In genomic region chr1:161165742-161166668, GRCh38 we compare ENCODE assay signal across 1 cellular context.
TF ChIP-seq lines count a peak whose summit lies in the region.

Gene PPOX, plus strand, starts transcription at chr1:161166426. Its CDS starts 422 bp downstream, at chr1:161166848.

TF ChIP-seq in HepG2, 621 proteins besides CTCF, POLR2A, EP300 and RAD21 (continued from another document and continues in another):
- TF ChIP-seq, protein P1, sequence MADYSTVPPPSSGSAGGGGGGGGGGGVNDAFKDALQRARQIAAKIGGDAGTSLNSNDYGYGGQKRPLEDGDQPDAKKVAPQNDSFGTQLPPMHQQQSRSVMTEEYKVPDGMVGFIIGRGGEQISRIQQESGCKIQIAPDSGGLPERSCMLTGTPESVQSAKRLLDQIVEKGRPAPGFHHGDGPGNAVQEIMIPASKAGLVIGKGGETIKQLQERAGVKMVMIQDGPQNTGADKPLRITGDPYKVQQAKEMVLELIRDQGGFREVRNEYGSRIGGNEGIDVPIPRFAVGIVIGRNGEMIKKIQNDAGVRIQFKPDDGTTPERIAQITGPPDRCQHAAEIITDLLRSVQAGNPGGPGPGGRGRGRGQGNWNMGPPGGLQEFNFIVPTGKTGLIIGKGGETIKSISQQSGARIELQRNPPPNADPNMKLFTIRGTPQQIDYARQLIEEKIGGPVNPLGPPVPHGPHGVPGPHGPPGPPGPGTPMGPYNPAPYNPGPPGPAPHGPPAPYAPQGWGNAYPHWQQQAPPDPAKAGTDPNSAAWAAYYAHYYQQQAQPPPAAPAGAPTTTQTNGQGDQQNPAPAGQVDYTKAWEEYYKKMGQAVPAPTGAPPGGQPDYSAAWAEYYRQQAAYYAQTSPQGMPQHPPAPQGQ (CRISPR knock-in tag; IDR thresholded peaks at IDR 0.05; ENCODE audit: borderline replicate concordance) = no peak
- no peak for TF ChIP-seq ZNF260 (CRISPR knock-in tag; IDR thresholded peaks at IDR 0.05; ENCODE audit: borderline replicate concordance, low read depth)
- TF ChIP-seq CREM (IDR thresholded peaks at IDR 0.05) = peak; percentile 78
- no peak for TF ChIP-seq CREM (CRISPR knock-in tag; IDR thresholded peaks at IDR 0.05)
- TF ChIP-seq NR0B2 (CRISPR knock-in tag; IDR thresholded peaks at IDR 0.05) = no peak
- TF ChIP-seq, protein P2, sequence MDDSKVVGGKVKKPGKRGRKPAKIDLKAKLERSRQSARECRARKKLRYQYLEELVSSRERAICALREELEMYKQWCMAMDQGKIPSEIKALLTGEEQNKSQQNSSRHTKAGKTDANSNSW (CRISPR knock-in tag; IDR thresholded peaks at IDR 0.05; ENCODE audit: borderline replicate concordance) = no peak
- no peak for TF ChIP-seq ZNF777 (CRISPR knock-in tag; IDR thresholded peaks at IDR 0.05)
- no peak for TF ChIP-seq U2AF1 (optimal IDR thresholded peaks at IDR 0.05; ENCODE audit: low read depth, low read length)
- no peak for TF ChIP-seq TSC22D2 (CRISPR knock-in tag; IDR thresholded peaks at IDR 0.05; ENCODE audit: borderline replicate concordance)
- TF ChIP-seq SYNCRIP (IDR thresholded peaks at IDR 0.05; ENCODE audit: insufficient read depth, low read depth, low read length) = no peak
- TF ChIP-seq ZSCAN12 (CRISPR knock-in tag; IDR thresholded peaks at IDR 0.05) = no peak
- no peak for TF ChIP-seq TMF1 (CRISPR knock-in tag; IDR thresholded peaks at IDR 0.05; ENCODE audit: low read depth)
- peak; percentile 83 for TF ChIP-seq KAT8 (CRISPR knock-in tag; IDR thresholded peaks at IDR 0.05)
- peak; percentile 39 for TF ChIP-seq FOXK1 (CRISPR knock-in tag; IDR thresholded peaks at IDR 0.05; ENCODE audit: borderline replicate concordance, low read depth)
- TF ChIP-seq ZNF296 (CRISPR knock-in tag; conservative IDR thresholded peaks at IDR 0.05) = no peak
- TF ChIP-seq PAX8 (CRISPR knock-in tag; IDR thresholded peaks at IDR 0.05; ENCODE audit: borderline replicate concordance) = no peak
- peak; percentile 12; the same call in 1 of the 2 replicates for TF ChIP-seq ZNF441 (CRISPR knock-in tag; IDR thresholded peaks at IDR 0.05; ENCODE audit: borderline replicate concordance)
- TF ChIP-seq NFKBIZ (CRISPR knock-in tag; IDR thresholded peaks at IDR 0.05) = no peak
- no peak for TF ChIP-seq ZBTB2 (CRISPR knock-in tag; IDR thresholded peaks at IDR 0.05; ENCODE audit: low read depth)
- TF ChIP-seq EEA1 (CRISPR knock-in tag; IDR thresholded peaks at IDR 0.05; ENCODE audit: borderline replicate concordance) = no peak
- no peak for TF ChIP-seq ZNF446 (CRISPR knock-in tag; IDR thresholded peaks at IDR 0.05)
- TF ChIP-seq ATF7-NPFF (CRISPR knock-in tag; IDR thresholded peaks at IDR 0.05; ENCODE audit: low read depth) = no peak; the same call in none of the 2 replicates
- no peak for TF ChIP-seq TEAD2 (CRISPR knock-in tag; IDR thresholded peaks at IDR 0.05)
- no peak for TF ChIP-seq NBN (conservative IDR thresholded peaks at IDR 0.05)
- TF ChIP-seq PRPF4 (IDR thresholded peaks at IDR 0.05; ENCODE audit: low read depth, low read length, poor library complexity, severe bottlenecking) = no peak
- no peak for TF ChIP-seq ZNF235 (CRISPR knock-in tag; IDR thresholded peaks at IDR 0.05; ENCODE audit: borderline replicate concordance)
- peak; percentile 44; the same call in 1 of the 2 replicates for TF ChIP-seq U2AF2 (IDR thresholded peaks at IDR 0.05; ENCODE audit: low read depth, low read length)
- TF ChIP-seq YEATS4 (CRISPR knock-in tag; IDR thresholded peaks at IDR 0.05; ENCODE audit: borderline replicate concordance) = peak; percentile 84
- TF ChIP-seq ZNF792 (CRISPR knock-in tag; IDR thresholded peaks at IDR 0.05) = no peak
- TF ChIP-seq ZNF607 (CRISPR knock-in tag; IDR thresholded peaks at IDR 0.05; ENCODE audit: borderline replicate concordance) = peak; percentile 66; the same call in 1 of the 2 replicates
- no peak for TF ChIP-seq ZNF616 (CRISPR knock-in tag; IDR thresholded peaks at IDR 0.05; ENCODE audit: low read depth)
- no peak for TF ChIP-seq ZNF10 (CRISPR knock-in tag; IDR thresholded peaks at IDR 0.05; ENCODE audit: borderline replicate concordance, low read depth)
- peak; percentile 85 for TF ChIP-seq ZSCAN31 (CRISPR knock-in tag; IDR thresholded peaks at IDR 0.05; ENCODE audit: low read depth)
- TF ChIP-seq ZNF788 (CRISPR knock-in tag; IDR thresholded peaks at IDR 0.05; ENCODE audit: borderline replicate concordance) = 0 out of 2 replicates have a peak, but pooled peaks have one; percentile 53
- TF ChIP-seq KDM1A (CRISPR knock-in tag; IDR thresholded peaks at IDR 0.05) = no peak
- TF ChIP-seq, protein P3, sequence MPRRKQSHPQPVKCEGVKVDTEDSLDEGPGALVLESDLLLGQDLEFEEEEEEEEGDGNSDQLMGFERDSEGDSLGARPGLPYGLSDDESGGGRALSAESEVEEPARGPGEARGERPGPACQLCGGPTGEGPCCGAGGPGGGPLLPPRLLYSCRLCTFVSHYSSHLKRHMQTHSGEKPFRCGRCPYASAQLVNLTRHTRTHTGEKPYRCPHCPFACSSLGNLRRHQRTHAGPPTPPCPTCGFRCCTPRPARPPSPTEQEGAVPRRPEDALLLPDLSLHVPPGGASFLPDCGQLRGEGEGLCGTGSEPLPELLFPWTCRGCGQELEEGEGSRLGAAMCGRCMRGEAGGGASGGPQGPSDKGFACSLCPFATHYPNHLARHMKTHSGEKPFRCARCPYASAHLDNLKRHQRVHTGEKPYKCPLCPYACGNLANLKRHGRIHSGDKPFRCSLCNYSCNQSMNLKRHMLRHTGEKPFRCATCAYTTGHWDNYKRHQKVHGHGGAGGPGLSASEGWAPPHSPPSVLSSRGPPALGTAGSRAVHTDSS (CRISPR knock-in tag; conservative IDR thresholded peaks at IDR 0.05) = no peak
- no peak for TF ChIP-seq ZBTB3 (CRISPR knock-in tag; IDR thresholded peaks at IDR 0.05; ENCODE audit: borderline replicate concordance, low read depth)
- TF ChIP-seq ZNF567 (CRISPR knock-in tag; IDR thresholded peaks at IDR 0.05; ENCODE audit: borderline replicate concordance) = no peak
- TF ChIP-seq FOXM1 (CRISPR knock-in tag; IDR thresholded peaks at IDR 0.05) = no peak
- TF ChIP-seq SIX1 (CRISPR knock-in tag; IDR thresholded peaks at IDR 0.05; ENCODE audit: borderline replicate concordance) = no peak
- no peak for TF ChIP-seq NFIB (CRISPR knock-in tag; IDR thresholded peaks at IDR 0.05; ENCODE audit: borderline replicate concordance)
- TF ChIP-seq MAF1 (CRISPR knock-in tag; IDR thresholded peaks at IDR 0.05; ENCODE audit: borderline replicate concordance) = no peak
- TF ChIP-seq GZF1 (CRISPR knock-in tag; IDR thresholded peaks at IDR 0.05) = no peak
- TF ChIP-seq HNF1B (CRISPR knock-in tag; IDR thresholded peaks at IDR 0.05) = no peak
- TF ChIP-seq REST (IDR thresholded peaks at IDR 0.05; ENCODE audit: borderline replicate concordance in 1 of 2, low read depth in 1 of 2, low read length in 2 of 2) = no peak
- TF ChIP-seq ZFY (CRISPR knock-in tag; IDR thresholded peaks at IDR 0.05) = peak; percentile 81
- TF ChIP-seq ELF4 (CRISPR knock-in tag; IDR thresholded peaks at IDR 0.05; ENCODE audit: borderline replicate concordance) = no peak
- TF ChIP-seq TIGD3 (CRISPR knock-in tag; IDR thresholded peaks at IDR 0.05; ENCODE audit: borderline replicate concordance) = no peak
- TF ChIP-seq, protein P4, sequence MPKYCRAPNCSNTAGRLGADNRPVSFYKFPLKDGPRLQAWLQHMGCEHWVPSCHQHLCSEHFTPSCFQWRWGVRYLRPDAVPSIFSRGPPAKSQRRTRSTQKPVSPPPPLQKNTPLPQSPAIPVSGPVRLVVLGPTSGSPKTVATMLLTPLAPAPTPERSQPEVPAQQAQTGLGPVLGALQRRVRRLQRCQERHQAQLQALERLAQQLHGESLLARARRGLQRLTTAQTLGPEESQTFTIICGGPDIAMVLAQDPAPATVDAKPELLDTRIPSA (CRISPR knock-in tag; IDR thresholded peaks at IDR 0.05; ENCODE audit: borderline replicate concordance) = no peak
- TF ChIP-seq MXD1 (CRISPR knock-in tag; IDR thresholded peaks at IDR 0.05) = peak; percentile 76
- peak; percentile 68 for TF ChIP-seq NR2C2 (CRISPR knock-in tag; IDR thresholded peaks at IDR 0.05; ENCODE audit: borderline replicate concordance)
- TF ChIP-seq, protein P5, sequence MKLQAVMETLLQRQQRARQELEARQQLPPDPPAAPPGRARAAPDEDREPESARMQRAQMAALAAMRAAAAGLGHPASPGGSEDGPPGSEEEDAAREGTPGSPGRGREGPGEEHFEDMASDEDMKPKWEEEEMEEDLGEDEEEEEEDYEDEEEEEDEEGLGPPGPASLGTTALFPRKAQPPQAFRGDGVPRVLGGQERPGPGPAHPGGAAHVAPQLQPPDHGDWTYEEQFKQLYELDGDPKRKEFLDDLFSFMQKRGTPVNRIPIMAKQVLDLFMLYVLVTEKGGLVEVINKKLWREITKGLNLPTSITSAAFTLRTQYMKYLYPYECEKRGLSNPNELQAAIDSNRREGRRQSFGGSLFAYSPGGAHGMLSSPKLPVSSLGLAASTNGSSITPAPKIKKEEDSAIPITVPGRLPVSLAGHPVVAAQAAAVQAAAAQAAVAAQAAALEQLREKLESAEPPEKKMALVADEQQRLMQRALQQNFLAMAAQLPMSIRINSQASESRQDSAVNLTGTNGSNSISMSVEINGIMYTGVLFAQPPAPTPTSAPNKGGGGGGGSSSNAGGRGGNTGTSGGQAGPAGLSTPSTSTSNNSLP (IDR thresholded peaks at IDR 0.05; ENCODE audit: low read depth, low read length) = no peak
